8 cellular contexts compared by ENCODE assay signal in genomic region chr5:61280205-61280604, GRCh38. TPM values are rescaled to one million over a fixed set of nuclear protein-coding genes. Genes with fewer than 3 reads are reported as not detected.
DNase-seq lines count a peak whose midpoint lies in the region; ATAC-seq and TF ChIP-seq lines count a peak whose summit lies in the region.

No MANE protein-coding gene starts in this region.

- CTCF ChIA-PET in WTC11 (lab: Charles Lee) = no interaction called here

- no peak for ATAC-seq in WTC11
- no peak for ATAC-seq in GM21723 (IDR thresholded peaks at IDR 0.05; ENCODE audit: unreplicated experiment)

- no peak for TF ChIP-seq CTCF in GM12865 (IDR thresholded peaks at IDR 0.05; ENCODE audit: insufficient read depth, low read depth, low read length, missing control alignments)
- TF ChIP-seq CTCF in WTC11 (IDR thresholded peaks at IDR 0.05) = no peak

- no peaks in the 10 kb centered on the region for H3K36me3 Mint-ChIP-seq in WTC11

- H3K4me3 ChIP-seq in GM12865 (ENCODE audit: low read depth, low read length) = no peak overlapping the region

- DNase-seq in GM12865 (ENCODE audit: low read depth) = peak; percentile 9
- peak; percentile 63 for DNase-seq in KG1 (lab: John Stamatoyannopoulos, UW)
- peak; percentile 77 for DNase-seq in RKO (ENCODE audit: low spot score)
- peak; percentile 21 for DNase-seq in hepatic stellate cell (ENCODE audit: low spot score)
- DNase-seq in SKM-1 (lab: John Stamatoyannopoulos, UW; ENCODE audit: unreplicated experiment) = no peak
- no peak for DNase-seq in WTC11 (ENCODE audit: low spot score)
- no peak for DNase-seq in HuH-7 (ENCODE audit: low spot score)

- no peak overlapping the region for H3K27ac Mint-ChIP-seq in WTC11

- POLR2A ChIA-PET in WTC11 (lab: Charles Lee) = no interaction called here

- H3K27me3 Mint-ChIP-seq in WTC11 (ENCODE audit: low read depth) = no peaks in the 10 kb centered on the region; the same call in 1 of the 2 replicates

- H3K4me1 Mint-ChIP-seq in WTC11 = peaks cover 23% of the 10 kb centered on the region

- H3K9me3 Mint-ChIP-seq in WTC11 = no peaks in the 10 kb centered on the region

- no peak overlapping the region for H3K4me3 Mint-ChIP-seq in WTC11

TF ChIP-seq in WTC11, 78 proteins besides CTCF, POLR2A, EP300 and RAD21:
- TF ChIP-seq ZNF512 (CRISPR knock-in tag; IDR thresholded peaks at IDR 0.05; ENCODE audit: borderline replicate concordance) (no peak), PREB (CRISPR knock-in tag; IDR thresholded peaks at IDR 0.05; ENCODE audit: borderline replicate concordance) (no peak), PRDM15 (CRISPR knock-in tag; IDR thresholded peaks at IDR 0.05) (no peak), JUN (CRISPR knock-in tag; IDR thresholded peaks at IDR 0.05) (no peak)

RNA-seq across cellular contexts. Expression of gene ZSWIM6, which starts 51.9 kb away (rescaled TPM):
- total RNA-seq in WTC11 (2021) = 12.5 to 14.0 TPM (median 12.7 TPM) in 3 replicates

Comparison
In these comparisons a context has a peak if more than half of its experiments do, and no peak if none do; other contexts are left out.
1. DNase-seq: peak in GM12865 (single experiment), KG1 (single experiment), RKO (single experiment) and hepatic stellate cell (single experiment); none in SKM-1 (single experiment), WTC11 (single experiment) and HuH-7 (single experiment).